In the genomic region with DNA sequence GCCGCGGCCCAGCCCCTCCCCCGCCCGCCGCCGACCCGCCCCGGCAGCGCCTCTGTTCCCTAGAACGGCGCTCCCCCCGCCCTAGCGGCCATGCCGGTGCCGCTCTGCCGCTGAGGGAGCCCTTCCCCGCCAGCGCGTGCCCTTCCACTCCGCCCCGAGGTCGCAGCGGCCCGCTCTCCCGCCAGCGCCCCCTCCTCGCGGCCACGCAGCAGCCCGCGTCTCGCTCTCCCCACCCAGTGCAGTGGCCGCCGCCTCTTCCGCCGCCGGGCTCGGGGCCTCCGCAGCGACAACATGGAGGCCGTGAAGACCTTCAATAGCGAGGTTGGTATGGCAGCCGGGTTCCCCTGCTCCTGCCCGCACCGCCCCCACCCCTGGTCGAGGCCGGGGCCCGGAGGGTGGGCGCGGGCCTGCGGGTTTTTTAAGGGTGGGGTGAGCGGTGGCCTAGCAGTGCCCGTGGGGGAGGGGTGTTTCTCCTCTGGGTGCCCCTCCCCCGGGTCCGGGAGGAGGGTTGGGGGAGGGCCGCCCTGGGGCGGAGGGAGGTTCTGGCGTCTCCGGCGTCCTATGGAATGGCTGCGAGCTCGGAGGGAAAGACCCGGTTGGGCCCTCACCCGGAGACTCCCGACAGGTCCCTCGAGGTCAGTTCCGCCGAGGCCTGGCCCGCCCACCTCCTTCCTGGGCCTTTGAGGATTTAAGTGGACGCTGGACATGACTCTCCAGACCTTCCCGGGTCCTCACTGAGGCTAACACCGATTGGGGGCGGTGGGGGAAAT, we compare ENCODE assay signal across 1 cellular context.
TF ChIP-seq lines count a peak whose summit lies in the region.

No MANE protein-coding gene starts in this region.

TF ChIP-seq in HCT116, 20 proteins besides CTCF, POLR2A, EP300 and RAD21 (continued from another document):
- TF ChIP-seq, protein P1, sequence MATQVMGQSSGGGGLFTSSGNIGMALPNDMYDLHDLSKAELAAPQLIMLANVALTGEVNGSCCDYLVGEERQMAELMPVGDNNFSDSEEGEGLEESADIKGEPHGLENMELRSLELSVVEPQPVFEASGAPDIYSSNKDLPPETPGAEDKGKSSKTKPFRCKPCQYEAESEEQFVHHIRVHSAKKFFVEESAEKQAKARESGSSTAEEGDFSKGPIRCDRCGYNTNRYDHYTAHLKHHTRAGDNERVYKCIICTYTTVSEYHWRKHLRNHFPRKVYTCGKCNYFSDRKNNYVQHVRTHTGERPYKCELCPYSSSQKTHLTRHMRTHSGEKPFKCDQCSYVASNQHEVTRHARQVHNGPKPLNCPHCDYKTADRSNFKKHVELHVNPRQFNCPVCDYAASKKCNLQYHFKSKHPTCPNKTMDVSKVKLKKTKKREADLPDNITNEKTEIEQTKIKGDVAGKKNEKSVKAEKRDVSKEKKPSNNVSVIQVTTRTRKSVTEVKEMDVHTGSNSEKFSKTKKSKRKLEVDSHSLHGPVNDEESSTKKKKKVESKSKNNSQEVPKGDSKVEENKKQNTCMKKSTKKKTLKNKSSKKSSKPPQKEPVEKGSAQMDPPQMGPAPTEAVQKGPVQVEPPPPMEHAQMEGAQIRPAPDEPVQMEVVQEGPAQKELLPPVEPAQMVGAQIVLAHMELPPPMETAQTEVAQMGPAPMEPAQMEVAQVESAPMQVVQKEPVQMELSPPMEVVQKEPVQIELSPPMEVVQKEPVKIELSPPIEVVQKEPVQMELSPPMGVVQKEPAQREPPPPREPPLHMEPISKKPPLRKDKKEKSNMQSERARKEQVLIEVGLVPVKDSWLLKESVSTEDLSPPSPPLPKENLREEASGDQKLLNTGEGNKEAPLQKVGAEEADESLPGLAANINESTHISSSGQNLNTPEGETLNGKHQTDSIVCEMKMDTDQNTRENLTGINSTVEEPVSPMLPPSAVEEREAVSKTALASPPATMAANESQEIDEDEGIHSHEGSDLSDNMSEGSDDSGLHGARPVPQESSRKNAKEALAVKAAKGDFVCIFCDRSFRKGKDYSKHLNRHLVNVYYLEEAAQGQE (IDR thresholded peaks at IDR 0.05; ENCODE audit: low read depth), result no peak
- peak; percentile 91; the same call in 1 of the 2 replicates for TF ChIP-seq ZFX (IDR thresholded peaks at IDR 0.05)
- no peak for TF ChIP-seq EZH2 (IDR thresholded peaks at IDR 0.05)
